Comparison of ENCODE assay signal across 21 cellular contexts in genomic region chr10:34716234-34716633, GRCh38.
"Had no signal": no experiment of that assay in that cellular context is flagged by ENCODE, and none has a peak within 500 bp of the region (broad histone marks: within the 10 kb centered on the region; RNA-seq: fewer than 3 reads in every experiment).

No MANE protein-coding gene starts in this region.

- H3K27ac ChIP-seq: foreskin keratinocyte, right atrium auricular region, sigmoid colon, skin epidermis, suprapubic skin, thyroid gland had no signal

- H3K4me1 Mint-ChIP-seq: stimulated activated effector memory CD8-positive, alpha-beta T cell treated with anti-CD3 and anti-CD28 coated beads, Interleukin-12 subunit alpha, Interleukin-12 subunit beta, amount 100 ng/mL, for 72 hours had no signal

- H3K9me3 Mint-ChIP-seq: naive thymus-derived CD8-positive, alpha-beta T cell; neural crest cell; stimulated activated effector memory CD8-positive, alpha-beta T cell treated with anti-CD3 and anti-CD28 coated beads, Interleukin-12 subunit alpha, Interleukin-12 subunit beta, amount 100 ng/mL, for 72 hours; type B pancreatic cell had no signal

- H3K36me3 ChIP-seq: colonic mucosa, right atrium auricular region, sigmoid colon, suprapubic skin, thyroid gland had no signal

- H3K4me3 ChIP-seq: colonic mucosa, lung, right atrium auricular region, sigmoid colon, skin epidermis, suprapubic skin, thyroid gland had no signal

- ATAC-seq: foreskin keratinocyte; left cardiac atrium; left ventricle myocardium superior; naive thymus-derived CD8-positive, alpha-beta T cell; stimulated activated effector memory CD8-positive, alpha-beta T cell treated with anti-CD3 and anti-CD28 coated beads, Interleukin-12 subunit alpha, Interleukin-12 subunit beta, amount 100 ng/mL, for 72 hours; stimulated activated naive CD8-positive, alpha-beta T cell treated with anti-CD3 and anti-CD28 coated beads, Interleukin-15, Interleukin-2, amounts not matched to agents 100 U/mL and 50 U/mL, for 24 hours had no signal

- H3K4me3 Mint-ChIP-seq: naive thymus-derived CD8-positive, alpha-beta T cell; neural crest cell; stimulated activated effector memory CD8-positive, alpha-beta T cell treated with anti-CD3 and anti-CD28 coated beads, Interleukin-12 subunit alpha, Interleukin-12 subunit beta, amount 100 ng/mL, for 72 hours; type B pancreatic cell had no signal

- H3K9me3 ChIP-seq: colonic mucosa, right atrium auricular region, sigmoid colon, suprapubic skin, thyroid gland had no signal

- H3K27me3 ChIP-seq: colonic mucosa, foreskin keratinocyte, right atrium auricular region, sigmoid colon, suprapubic skin, thyroid gland had no signal

- H3K27me3 Mint-ChIP-seq: type B pancreatic cell had no signal

- H3K27ac Mint-ChIP-seq: naive thymus-derived CD8-positive, alpha-beta T cell; stimulated activated effector memory CD8-positive, alpha-beta T cell treated with anti-CD3 and anti-CD28 coated beads, Interleukin-12 subunit alpha, Interleukin-12 subunit beta, amount 100 ng/mL, for 72 hours had no signal

- H3K36me3 Mint-ChIP-seq: naive thymus-derived CD8-positive, alpha-beta T cell; stimulated activated effector memory CD8-positive, alpha-beta T cell treated with anti-CD3 and anti-CD28 coated beads, Interleukin-12 subunit alpha, Interleukin-12 subunit beta, amount 100 ng/mL, for 72 hours had no signal

- DNase-seq: colonic mucosa; dermis blood vessel endothelial cell; foreskin keratinocyte; kidney; left cardiac atrium; left ventricle myocardium superior; mesendoderm; naive thymus-derived CD8-positive, alpha-beta T cell; posterior cingulate gyrus; sigmoid colon; stimulated activated CD4-positive, alpha-beta T cell treated with anti-CD3 and anti-CD28 coated beads, Interleukin-2, amount 100 ng/mL, for 48 hours; stimulated activated CD8-positive, alpha-beta memory T cell treated with anti-CD3 and anti-CD28 coated beads, Interleukin-4, amount 100 ng/mL, for 48 hours; stimulated activated naive CD8-positive, alpha-beta T cell treated with anti-CD3 and anti-CD28 coated beads, Interleukin-15, Interleukin-2, amounts not matched to agents 100 U/mL and 50 U/mL, for 24 hours; thyroid gland had no signal
